Comparison of ENCODE assay signal across 17 cellular contexts in genomic region chr15:70748281-70748747, GRCh38. TPM values are rescaled to one million over a fixed set of nuclear protein-coding genes. Genes with fewer than 3 reads are reported as not detected.
DNase-seq lines count a peak whose midpoint lies in the region; ATAC-seq, FAIRE-seq and TF ChIP-seq lines count a peak whose summit lies in the region.
"Had no signal": no experiment of that assay in that cellular context is flagged by ENCODE, and none has a peak within 500 bp of the region (broad histone marks: within the 10 kb centered on the region; RNA-seq: fewer than 3 reads in every experiment).

No MANE protein-coding gene starts in this region.

- no peak overlapping the region for H3K4me3 ChIP-seq in HEK293 (ENCODE audit: low read depth, low read length)
- H3K4me3 ChIP-seq in kidney (ENCODE audit: low read length in 2 of 2), result no peak overlapping the region
- H3K4me3 ChIP-seq in thyroid gland (replicated peaks in 1 of 3), result no peak overlapping the region
- H3K4me3 ChIP-seq: K562 had no signal

- TF ChIP-seq POLR2A in thyroid gland (IDR thresholded peaks at IDR 0.05), result no peak

- intact Hi-C loops in kidney (cut with DNase I) (no loop called here), thyroid gland (cut with DNase I) (no loop called here)

- FAIRE-seq in kidney (lab: Jason Lieb, UNC), result no peak
- FAIRE-seq: K562 had no signal

- H3K36me3 Mint-ChIP-seq in chondrocyte (ENCODE audit: low read depth), result peaks cover 7% of the 10 kb centered on the region
- H3K36me3 Mint-ChIP-seq in activated CD8-positive, alpha-beta memory T cell treated with anti-CD3 and anti-CD28 coated beads, Interleukin-2, amount 10 ng/mL, durations not matched to agents 7 days and 5 days, result no peaks in the 10 kb centered on the region

- H3K27me3 Mint-ChIP-seq in chondrocyte (ENCODE audit: low read depth), result no peaks in the 10 kb centered on the region
- peaks cover 27% of the 10 kb centered on the region for H3K27me3 Mint-ChIP-seq in activated CD8-positive, alpha-beta memory T cell treated with anti-CD3 and anti-CD28 coated beads, Interleukin-2, amount 10 ng/mL, durations not matched to agents 7 days and 5 days
- H3K27me3 Mint-ChIP-seq: stimulated activated naive CD8-positive, alpha-beta T cell treated with anti-CD3 and anti-CD28 coated beads, Interleukin-15, Interleukin-2, amounts not matched to agents 100 ng/mL and 50 ng/mL, for 24 hours had no signal

- POLR2A ChIA-PET in HEK293 (lab: Yijun Ruan, JAX), result no interaction called here

- H3K9ac ChIP-seq in kidney (ENCODE audit: low read length in 2 of 2), result no peak overlapping the region
- H3K9ac ChIP-seq: parathyroid adenoma had no signal

- H3K4me1 Mint-ChIP-seq in chondrocyte (ENCODE audit: low read depth), result peaks cover 75% of the 10 kb centered on the region
- H3K4me1 Mint-ChIP-seq in activated CD8-positive, alpha-beta memory T cell treated with anti-CD3 and anti-CD28 coated beads, Interleukin-2, amount 10 ng/mL, durations not matched to agents 7 days and 5 days, result peaks cover 2% of the 10 kb centered on the region
- H3K4me1 Mint-ChIP-seq: activated CD4-positive, alpha-beta T cell treated with anti-CD3 and anti-CD28 coated beads, Interleukin-2, amount 10 ng/mL, durations not matched to agents 24 days and 14 days had no signal

- no peak for ATAC-seq in HG03097 (IDR thresholded peaks at IDR 0.05; ENCODE audit: low FRiP score, unreplicated experiment)
- ATAC-seq in activated CD8-positive, alpha-beta memory T cell treated with anti-CD3 and anti-CD28 coated beads, Interleukin-2, amount 10 ng/mL, durations not matched to agents 7 days and 5 days, result no peak
- ATAC-seq: K562 had no signal

- H3K36me3 ChIP-seq in HEK293 (ENCODE audit: control insufficient read depth in 2 of 2, insufficient read depth in 1 of 2, low read length in 2 of 2) (no peaks in the 10 kb centered on the region; a peak in 1 of 3 replicates), kidney (ENCODE audit: control insufficient read depth in 1 of 2, insufficient read depth in 2 of 2, low read length in 2 of 2) (no peaks in the 10 kb centered on the region), thyroid gland (no peaks in the 10 kb centered on the region)

- DNase-seq in chondrocyte (ENCODE audit: low spot score) (no peak), kidney (peak; percentile 74), thyroid gland (peak; percentile 52 to 61), NCI-H1694 (lab: John Stamatoyannopoulos, UW) (no peak)
- no peak for DNase-seq in activated CD8-positive, alpha-beta memory T cell treated with anti-CD3 and anti-CD28 coated beads, Interleukin-2, amount 10 ng/mL, durations not matched to agents 7 days and 5 days
- DNase-seq: activated CD4-positive, alpha-beta T cell treated with anti-CD3 and anti-CD28 coated beads, Interleukin-2, amount 10 ng/mL, durations not matched to agents 24 days and 14 days; brain microvascular endothelial cell; CD8-positive, alpha-beta memory T cell; NCI-H2081 treated with DMSO at 0.1 percent for 48 hours; T-helper 2 cell had no signal

- H3K27ac Mint-ChIP-seq in chondrocyte (ENCODE audit: unreplicated experiment), result peak overlapping the region; percentile 57
- H3K27ac Mint-ChIP-seq in activated CD8-positive, alpha-beta memory T cell treated with anti-CD3 and anti-CD28 coated beads, Interleukin-2, amount 10 ng/mL, durations not matched to agents 7 days and 5 days, result no peak overlapping the region
- H3K27ac Mint-ChIP-seq: activated CD4-positive, alpha-beta T cell treated with anti-CD3 and anti-CD28 coated beads, Interleukin-2, amount 10 ng/mL, durations not matched to agents 24 days and 14 days; activated T-helper 2 cell treated with anti-CD3 and anti-CD28 coated beads, Interferon-gamma antibody, Interleukin-2, Interleukin-4, amounts not matched to agents 10 μg/mL and 5 μg/mL and 100 μg/mL, durations not matched to agents 14 hours and 24 hours and 36 hours; CD8-positive, alpha-beta memory T cell; stimulated activated naive CD8-positive, alpha-beta T cell treated with anti-CD3 and anti-CD28 coated beads, Interleukin-15, Interleukin-2, amounts not matched to agents 100 ng/mL and 50 ng/mL, for 24 hours had no signal

- TF ChIP-seq CTCF in HEK293 (tag by site-specific recombination; IDR thresholded peaks at IDR 0.05) (no peak), chondrocyte (IDR thresholded peaks at IDR 0.05) (no peak), kidney (IDR thresholded peaks at IDR 0.05; ENCODE audit: borderline replicate concordance, extremely low read depth, insufficient read depth) (no peak), thyroid gland (IDR thresholded peaks at IDR 0.05) (no peak)

- no peaks in the 10 kb centered on the region for H3K27me3 ChIP-seq in thyroid gland
- H3K27me3 ChIP-seq: brain microvascular endothelial cell had no signal

- no peak overlapping the region for H3K27ac ChIP-seq in HEK293 (ENCODE audit: extremely low read depth, low read depth, low read length)
- H3K27ac ChIP-seq in kidney (ENCODE audit: low read depth in 2 of 2, low read length in 2 of 2), result no peak overlapping the region
- H3K27ac ChIP-seq in thyroid gland, result peak overlapping the region in 1 of 3 donors; percentile 16
- H3K27ac ChIP-seq: brain microvascular endothelial cell, parathyroid adenoma had no signal

- H3K4me1 ChIP-seq in HEK293 (ENCODE audit: control insufficient read depth, insufficient read depth, low read length) (peaks cover 21% of the 10 kb centered on the region), kidney (ENCODE audit: control insufficient read depth in 1 of 2, insufficient read depth in 1 of 2, low read depth in 1 of 2, low read length in 2 of 2) (peaks cover 0 to 6% of the 10 kb centered on the region in 2 donors), thyroid gland (peaks cover 20 to 35% of the 10 kb centered on the region in 2 donors)
- H3K4me1 ChIP-seq: parathyroid adenoma had no signal

- no peaks in the 10 kb centered on the region for H3K9me3 Mint-ChIP-seq in chondrocyte (ENCODE audit: low read depth)
- H3K9me3 Mint-ChIP-seq in activated CD8-positive, alpha-beta memory T cell treated with anti-CD3 and anti-CD28 coated beads, Interleukin-2, amount 10 ng/mL, durations not matched to agents 7 days and 5 days (ENCODE audit: low read depth), result no peaks in the 10 kb centered on the region
- H3K9me3 Mint-ChIP-seq: activated CD4-positive, alpha-beta T cell treated with anti-CD3 and anti-CD28 coated beads, Interleukin-2, amount 10 ng/mL, durations not matched to agents 24 days and 14 days; activated T-helper 2 cell treated with anti-CD3 and anti-CD28 coated beads, Interferon-gamma antibody, Interleukin-2, Interleukin-4, amounts not matched to agents 10 μg/mL and 5 μg/mL and 100 μg/mL, durations not matched to agents 14 hours and 24 hours and 36 hours; CD8-positive, alpha-beta memory T cell; stimulated activated naive CD8-positive, alpha-beta T cell treated with anti-CD3 and anti-CD28 coated beads, Interleukin-15, Interleukin-2, amounts not matched to agents 100 ng/mL and 50 ng/mL, for 24 hours had no signal

- WGBS in thyroid gland, 2 donors, result 51 to 53% methylated on average over 3 of the region's 3 CpGs

- H3K4me3 Mint-ChIP-seq in chondrocyte (ENCODE audit: unreplicated experiment), result no peak overlapping the region
- no peak overlapping the region for H3K4me3 Mint-ChIP-seq in activated CD8-positive, alpha-beta memory T cell treated with anti-CD3 and anti-CD28 coated beads, Interleukin-2, amount 10 ng/mL, durations not matched to agents 7 days and 5 days
- H3K4me3 Mint-ChIP-seq: activated CD4-positive, alpha-beta T cell treated with anti-CD3 and anti-CD28 coated beads, Interleukin-2, amount 10 ng/mL, durations not matched to agents 24 days and 14 days; CD8-positive, alpha-beta memory T cell; stimulated activated naive CD8-positive, alpha-beta T cell treated with anti-CD3 and anti-CD28 coated beads, Interleukin-15, Interleukin-2, amounts not matched to agents 100 ng/mL and 50 ng/mL, for 24 hours had no signal

- CTCF ChIA-PET in HEK293 (lab: Yijun Ruan, JAX), result interaction anchor here (0.6 to 1.6 kb wide), 5 partner anchors 9 to 63 kb away, joined by 3 to 12 read pairs (median 4); no protein-coding TSS in a partner anchor
- CTCF ChIA-PET in activated CD8-positive, alpha-beta memory T cell treated with anti-CD3 and anti-CD28 coated beads, Interleukin-2, amount 10 ng/mL, durations not matched to agents 7 days and 5 days (lab: Charles Lee), result interaction anchor here (0.9 to 1.8 kb wide), 2 partner anchors 26 to 63 kb away, joined by 4 to 6 read pairs; no protein-coding TSS in a partner anchor

- no peaks in the 10 kb centered on the region for H3K9me3 ChIP-seq in HEK293 (ENCODE audit: control insufficient read depth, insufficient read depth, low read depth, low read length)
- H3K9me3 ChIP-seq in kidney (ENCODE audit: control insufficient read depth in 1 of 2, low read length in 2 of 2), result no peaks in the 10 kb centered on the region
- no peaks in the 10 kb centered on the region for H3K9me3 ChIP-seq in thyroid gland

TF ChIP-seq in HEK293, 187 proteins besides CTCF, POLR2A, EP300 and RAD21 (continues in another document):
- TF ChIP-seq, protein P1, sequence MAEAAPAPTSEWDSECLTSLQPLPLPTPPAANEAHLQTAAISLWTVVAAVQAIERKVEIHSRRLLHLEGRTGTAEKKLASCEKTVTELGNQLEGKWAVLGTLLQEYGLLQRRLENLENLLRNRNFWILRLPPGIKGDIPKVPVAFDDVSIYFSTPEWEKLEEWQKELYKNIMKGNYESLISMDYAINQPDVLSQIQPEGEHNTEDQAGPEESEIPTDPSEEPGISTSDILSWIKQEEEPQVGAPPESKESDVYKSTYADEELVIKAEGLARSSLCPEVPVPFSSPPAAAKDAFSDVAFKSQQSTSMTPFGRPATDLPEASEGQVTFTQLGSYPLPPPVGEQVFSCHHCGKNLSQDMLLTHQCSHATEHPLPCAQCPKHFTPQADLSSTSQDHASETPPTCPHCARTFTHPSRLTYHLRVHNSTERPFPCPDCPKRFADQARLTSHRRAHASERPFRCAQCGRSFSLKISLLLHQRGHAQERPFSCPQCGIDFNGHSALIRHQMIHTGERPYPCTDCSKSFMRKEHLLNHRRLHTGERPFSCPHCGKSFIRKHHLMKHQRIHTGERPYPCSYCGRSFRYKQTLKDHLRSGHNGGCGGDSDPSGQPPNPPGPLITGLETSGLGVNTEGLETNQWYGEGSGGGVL (tag by site-specific recombination; IDR thresholded peaks at IDR 0.05), result 0 out of 2 replicates have a peak, but pooled peaks have one; percentile 7
- TF ChIP-seq GFI1B (tag by site-specific recombination; IDR thresholded peaks at IDR 0.05) (no peak), ZNF132 (tag by site-specific recombination; IDR thresholded peaks at IDR 0.05; ENCODE audit: borderline replicate concordance) (no peak), PRDM1 (tag by site-specific recombination; IDR thresholded peaks at IDR 0.05) (peak; percentile 36; the same call in 1 of the 2 replicates)

RNA-seq across cellular contexts. Expression of gene UACA, which starts 15.0 kb away (rescaled TPM):
- 171 to 275 TPM (median 249 TPM) in 3 replicates for total RNA-seq in chondrocyte
- total RNA-seq in kidney, result 92.7 TPM
- polyA plus RNA-seq in kidney (ENCODE audit: insufficient read depth, low read depth, low replicate concordance), result 49.6 TPM
- total RNA-seq in thyroid gland, result 100 to 1,000 TPM in 1 of 4 donors, 10 to 100 TPM in 3; 63.9 to 119 (median 92.4) TPM
- 1 to 10 TPM in 1 of 2 experiments, under 1 TPM in 1; 0.61 to 1.0 TPM for total RNA-seq in activated CD8-positive, alpha-beta memory T cell treated with anti-CD3 and anti-CD28 coated beads, Interleukin-2, amount 10 ng/mL, durations not matched to agents 7 days and 5 days
- total RNA-seq: OCI-LY7 had no signal
- polyA plus RNA-seq: CD8-positive, alpha-beta memory T cell had no signal

Comparison
In these comparisons a context has a peak if more than half of its experiments do, and no peak if none do; other contexts are left out.
1. DNase-seq: peak in kidney (single experiment) and thyroid gland (2 of 2); none in chondrocyte (single experiment), NCI-H1694 (single experiment) and activated CD8-positive, alpha-beta memory T cell treated with anti-CD3 and anti-CD28 coated beads, Interleukin-2, amount 10 ng/mL, durations not matched to agents 7 days and 5 days (single experiment).
2. RNA of gene UACA, which starts 15.0 kb away (total RNA-seq): 171 to 275 TPM in chondrocyte, 92.7 TPM in kidney (single experiment) and 63.9 to 119 TPM in thyroid gland; 0.61 to 1.0 TPM in activated CD8-positive, alpha-beta memory T cell treated with anti-CD3 and anti-CD28 coated beads, Interleukin-2, amount 10 ng/mL, durations not matched to agents 7 days and 5 days; every median in the first group is over 10 times any median in the second.